Comparison of ENCODE assay signal across 26 cellular contexts in the genomic region with DNA sequence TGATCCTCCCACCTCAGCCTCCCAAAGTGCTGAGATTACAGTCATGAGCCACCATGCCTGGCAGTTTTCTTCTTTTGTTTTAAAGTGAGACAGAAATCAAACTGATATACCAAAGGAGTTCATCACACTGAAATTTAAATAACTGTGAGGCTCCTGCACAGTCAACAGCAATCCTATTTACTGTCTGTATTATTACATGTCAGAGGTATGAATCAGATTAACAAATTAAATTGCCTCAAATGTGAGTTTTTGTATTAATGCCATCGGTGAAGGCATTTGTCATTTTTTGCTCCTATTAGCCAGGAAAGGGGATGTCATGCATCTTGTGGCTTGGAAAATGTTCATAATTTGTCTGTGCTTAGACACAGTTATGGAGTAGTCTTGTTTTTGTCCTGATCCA.
"Had no signal": no experiment of that assay in that cellular context is flagged by ENCODE, and none has a peak within 500 bp of the region (broad histone marks: within the 10 kb centered on the region; RNA-seq: fewer than 3 reads in every experiment).

No MANE protein-coding gene starts in this region.

- ATAC-seq: stimulated activated effector memory CD8-positive, alpha-beta T cell treated with anti-CD3 and anti-CD28 coated beads, Interleukin-12 subunit alpha, Interleukin-12 subunit beta, amount 100 ng/mL, for 72 hours; stimulated activated memory B cell treated with anti-CD40 and anti-IgM and Interleukin-4, amounts not matched to agents 10 μg/mL and 1 μg/mL and 100 μg/mL, for 72 hours; stimulated activated naive B cell treated with anti-CD40 and anti-IgM and Interleukin-4, amounts not matched to agents 10 μg/mL and 1 μg/mL and 100 μg/mL, for 72 hours; stimulated activated naive CD8-positive, alpha-beta T cell treated with anti-CD3 and anti-CD28 coated beads, Interleukin-15, amount 100 ng/mL, for 72 hours; stimulated activated naive CD8-positive, alpha-beta T cell treated with anti-CD3 and anti-CD28 coated beads, Interleukin-15, Interleukin-2, amounts not matched to agents 100 U/mL and 50 U/mL, for 24 hours; upper lobe of right lung had no signal

- DNase-seq: stimulated activated CD4-positive, alpha-beta T cell treated with anti-CD3 and anti-CD28 coated beads, Interleukin-2, amount 100 ng/mL, for 48 hours; stimulated activated CD4-positive, alpha-beta T cell treated with anti-CD3 and anti-CD28 coated beads, Interleukin-4, amount 100 ng/mL, for 1 hour; stimulated activated CD4-positive, alpha-beta T cell treated with anti-CD3 and anti-CD28 coated beads, Interleukin-4, amount 100 ng/mL, for 24 hours; stimulated activated CD4-positive, alpha-beta T cell treated with anti-CD3 and anti-CD28 coated beads, Interleukin-4, amount 100 ng/mL, for 4 hours; stimulated activated CD8-positive, alpha-beta memory T cell treated with anti-CD3 and anti-CD28 coated beads, Interleukin-4, amount 100 ng/mL, for 48 hours; stimulated activated naive B cell treated with anti-CD40 and anti-IgM and Interleukin-4, amounts not matched to agents 10 μg/mL and 1 μg/mL and 100 μg/mL, for 72 hours; stimulated activated naive CD4-positive, alpha-beta T cell; stimulated activated naive CD4-positive, alpha-beta T cell treated with Interleukin-2 at 50 U/mL for 16 hours; stimulated activated naive CD8-positive, alpha-beta T cell treated with anti-CD3 and anti-CD28 coated beads, Interleukin-15, amount 100 ng/mL, for 72 hours; stimulated activated naive CD8-positive, alpha-beta T cell treated with anti-CD3 and anti-CD28 coated beads, Interleukin-15, Interleukin-2, amounts not matched to agents 100 U/mL and 50 U/mL, for 24 hours; stomach; substantia nigra; testis; thyroid gland; tibial artery; transverse colon; trophoblast cell; upper lobe of left lung; upper lobe of right lung; uterus had no signal

- H3K4me1 ChIP-seq: stomach, suprapubic skin, testis, thyroid gland, tibial artery, tibial nerve, transverse colon, upper lobe of left lung, upper lobe of right lung, uterus, vagina had no signal

- H3K9me3 ChIP-seq: stomach, suprapubic skin, testis, thoracic aorta, thyroid gland, tibial artery, tibial nerve, transverse colon, upper lobe of left lung, upper lobe of right lung, uterus, vagina had no signal

- H3K4me3 ChIP-seq: stomach, suprapubic skin, testis, thoracic aorta, thyroid gland, tibial artery, tibial nerve, transverse colon, upper lobe of left lung, upper lobe of right lung, uterus, vagina had no signal

- H3K27me3 ChIP-seq: stomach, suprapubic skin, testis, thyroid gland, tibial artery, tibial nerve, transverse colon, upper lobe of left lung, upper lobe of right lung, uterus, vagina had no signal

- H3K36me3 ChIP-seq: stomach, suprapubic skin, thoracic aorta, thyroid gland, tibial artery, tibial nerve, transverse colon, upper lobe of left lung, upper lobe of right lung, uterus, vagina had no signal

- H3K27ac ChIP-seq: stomach, suprapubic skin, testis, thoracic aorta, thyroid gland, tibial artery, tibial nerve, transverse colon, upper lobe of left lung, upper lobe of right lung, uterus, vagina had no signal
